In genomic region chr11:94623120-94623735, GRCh38 we compare ENCODE assay signal across 8 cellular contexts. TPM values are rescaled to one million over a fixed set of nuclear protein-coding genes. Genes with fewer than 3 reads are reported as not detected.
DNase-seq lines count a peak whose midpoint lies in the region; ATAC-seq and TF ChIP-seq lines count a peak whose summit lies in the region.

No MANE protein-coding gene starts in this region.

- H4K20me1 ChIP-seq in SK-N-SH (ENCODE audit: insufficient read depth): no peaks in the 10 kb centered on the region

- no peaks in the 10 kb centered on the region for H3K36me3 Mint-ChIP-seq in brain

- H3K9me3 Mint-ChIP-seq in brain: peaks cover 10 to 22% (median 12%) of the 10 kb centered on the region in 5 experiments

- peak; percentile 53 to 55 for ATAC-seq in activated CD4-positive, CD25-positive, alpha-beta regulatory T cell treated with anti-CD3 and anti-CD28 coated beads, Interleukin-2, amount 50 U/mL, for 24 hours
- peak; percentile 63 for ATAC-seq in HG02623 (IDR thresholded peaks at IDR 0.05; ENCODE audit: unreplicated experiment)

- H3K27ac ChIP-seq in SK-N-SH (ENCODE audit: low read depth in 2 of 2, low read length in 1 of 2): no peak overlapping the region

- no peaks in the 10 kb centered on the region for H3K36me3 ChIP-seq in SK-N-SH (replicated peaks in 1 of 2; ENCODE audit: control insufficient read depth in 1 of 2, insufficient read depth in 2 of 2, low read length in 1 of 2)

- TF ChIP-seq EP300 in SK-N-SH (IDR thresholded peaks at IDR 0.05; ENCODE audit: borderline replicate concordance in 1 of 2, low read depth in 1 of 2, low read length in 1 of 2): no peak

- 34% methylated on average over 6 of the region's 6 CpGs for WGBS in SK-N-SH (ENCODE audit: low lambda C conversion rate)

- H2AFZ ChIP-seq in SK-N-SH (ENCODE audit: low read depth): no peak overlapping the region

- no peaks in the 10 kb centered on the region for H3K9me3 ChIP-seq in SK-N-SH

- H3K4me1 Mint-ChIP-seq in brain: peaks cover 4% of the 10 kb centered on the region

- no peaks in the 10 kb centered on the region for H3K9me2 ChIP-seq in SK-N-SH

- H3F3A ChIP-seq in SK-N-SH (replicated peaks; ENCODE audit: insufficient read depth): no peaks in the 10 kb centered on the region

- H3K4me1 ChIP-seq in SK-N-SH (ENCODE audit: control insufficient read depth in 1 of 2, insufficient read depth in 2 of 2, low read depth in 1 of 2, low read length in 1 of 2): no peaks in the 10 kb centered on the region

- H3K79me2 ChIP-seq in SK-N-SH (ENCODE audit: insufficient read depth): no peaks in the 10 kb centered on the region

- peak; percentile 99 for TF ChIP-seq RAD21 in SK-N-SH (IDR thresholded peaks at IDR 0.05; ENCODE audit: low read length)

- POLR2A ChIA-PET in SK-N-SH (lab: Yijun Ruan, JAX): interaction anchor here (1.0 to 1.1 kb wide), 2 partner anchors 145 to 235 kb away, joined by 3 to 4 read pairs; partner anchors contain the start of gene AMOTL1

- peaks cover 5% of the 10 kb centered on the region for H3K27me3 Mint-ChIP-seq in brain

- no peak for DNase-seq in activated CD4-positive, CD25-positive, alpha-beta regulatory T cell treated with anti-CD3 and anti-CD28 coated beads, Interleukin-2, amount 50 U/mL, for 72 hours
- DNase-seq in NCI-H1417 treated with DMSO at 0.1 percent for 48 hours (lab: John Stamatoyannopoulos, UW): peak; percentile 65
- peak; percentile 77 for DNase-seq in SK-N-SH
- peak; percentile 89 for DNase-seq in iPS-NIHi7 (ENCODE audit: extremely low spot score)
- peak; percentile 5 to 33 for DNase-seq in stimulated activated CD4-positive, alpha-beta T cell treated with anti-CD3 and anti-CD28 coated beads, Interleukin-15, amount 100 ng/mL, for 48 hours (ENCODE audit: low read depth in 2 of 2)

- H3K4me3 Mint-ChIP-seq in brain: no peak overlapping the region

- H3K27ac Mint-ChIP-seq in brain: no peak overlapping the region

- CTCF ChIA-PET in SK-N-SH (lab: Yijun Ruan, JAX): interaction anchor here (0.5 to 5.8 kb wide), 125 partner anchors 10 to 1145 kb away, joined by 3 to 87 read pairs (median 4); partner anchors contain the start of genes AMOTL1 and SRSF8

- H3K27me3 ChIP-seq in SK-N-SH (ENCODE audit: insufficient read depth): no peaks in the 10 kb centered on the region

- H3K4me3 ChIP-seq in SK-N-SH (ENCODE audit: low read depth in 2 of 2, low read length in 1 of 2): peak overlapping the region in 1 of 2 experiments; percentile 10; a peak in 1 of 4 replicates

- no peak overlapping the region for H3K9ac ChIP-seq in SK-N-SH

- TF ChIP-seq CTCF in SK-N-SH (IDR thresholded peaks at IDR 0.05) (peak; percentile 82), brain (conservative IDR thresholded peaks at IDR 0.05) (peak; percentile 91 to 95)

- no peak overlapping the region for H3K4me2 ChIP-seq in SK-N-SH

TF ChIP-seq in SK-N-SH, 30 proteins besides CTCF, POLR2A, EP300 and RAD21:
- peak; percentile 45; the same call in 1 of the 2 replicates for TF ChIP-seq RFX5 (IDR thresholded peaks at IDR 0.05; ENCODE audit: low read length)
- TF ChIP-seq SMC3 (IDR thresholded peaks at IDR 0.05; ENCODE audit: low read depth, low read length): peak; percentile 98
- peak; percentile 25; the same call in 1 of the 2 replicates for TF ChIP-seq MXI1 (IDR thresholded peaks at IDR 0.05; ENCODE audit: low read depth, low read length)
- no peak for TF ChIP-seq FOXM1 (IDR thresholded peaks at IDR 0.05; ENCODE audit: low read depth)
- TF ChIP-seq CHD2 (IDR thresholded peaks at IDR 0.05; ENCODE audit: low read length, partially characterized antibody): peak; percentile 24
- no peak for TF ChIP-seq GATA2 (CRISPR knock-in tag; IDR thresholded peaks at IDR 0.05)

RNA-seq across cellular contexts. Expression of gene PIWIL4, which starts 56.1 kb away (rescaled TPM):
- polyA plus RNA-seq in SK-N-SH (2012; rRNA removed) (1.7 and 2.0 TPM in 2 replicates), brain (ENCODE audit: insufficient read depth, low read depth, low replicate concordance) (0.44 TPM)
- polyA plus RNA-seq in SK-N-SH (2012; cell fraction: cytosol; rRNA removed): 1.6 TPM in 2 replicates
- polyA plus RNA-seq in SK-N-SH (2012; cell fraction: nucleus; rRNA removed): 5.2 and 10.0 TPM in 2 replicates
